ENCODE assay signal across 8 cellular contexts in genomic region chr16:84819644-84820304, GRCh38. TPM values are rescaled to one million over a fixed set of nuclear protein-coding genes. Genes with fewer than 3 reads are reported as not detected.
A peak's percentile ranks its signal among the peaks of the same experiment; 100 is the strongest.
DNase-seq lines count a peak whose midpoint lies in the region; FAIRE-seq and TF ChIP-seq lines count a peak whose summit lies in the region.

CRISPLD2 (plus strand) TSS chr16:84819985; CDS start chr16:84838496, 18,511 bp downstream.

- peak within 1 kb of the TSS; percentile 61 for H3K27ac Mint-ChIP-seq in chondrocyte (ENCODE audit: unreplicated experiment)

- no peaks in the 10 kb centered on the region for H3K36me3 ChIP-seq in kidney (ENCODE audit: control insufficient read depth in 1 of 2, insufficient read depth in 2 of 2, low read length in 2 of 2)

- H3K27me3 Mint-ChIP-seq in chondrocyte (ENCODE audit: low read depth) = peaks cover 7% of the 10 kb centered on the region

- H3K4me3 Mint-ChIP-seq in chondrocyte (ENCODE audit: unreplicated experiment) = peak within 1 kb of the TSS; percentile 81

- no peak for FAIRE-seq in kidney (lab: Jason Lieb, UNC)

- peak within 1 kb of the TSS; percentile 65 to 77 for H3K27ac ChIP-seq in kidney (ENCODE audit: low read depth in 2 of 2, low read length in 2 of 2)

- H3K36me3 Mint-ChIP-seq in chondrocyte (ENCODE audit: low read depth) = no peaks in the 10 kb centered on the region

- peak within 1 kb of the TSS in 1 of 2 donors; percentile 75 for H3K9ac ChIP-seq in kidney (ENCODE audit: low read length in 2 of 2)

- H3K4me3 ChIP-seq in kidney (ENCODE audit: low read length in 2 of 2) = peak within 1 kb of the TSS; percentile 43 to 78

- intact Hi-C loops in kidney (cut with DNase I) = no loop called here

- TF ChIP-seq CTCF in chondrocyte (IDR thresholded peaks at IDR 0.05) (peak; percentile 19), kidney (IDR thresholded peaks at IDR 0.05; ENCODE audit: borderline replicate concordance, extremely low read depth, insufficient read depth) (no peak)

- H3K4me1 ChIP-seq in kidney (ENCODE audit: control insufficient read depth in 1 of 2, insufficient read depth in 1 of 2, low read depth in 1 of 2, low read length in 2 of 2) = peaks cover 5 to 6% of the 10 kb centered on the region in 2 donors

- no peaks in the 10 kb centered on the region for H3K9me3 ChIP-seq in kidney (ENCODE audit: control insufficient read depth in 1 of 2, low read length in 2 of 2)

- peaks cover 19% of the 10 kb centered on the region for H3K4me1 Mint-ChIP-seq in chondrocyte (ENCODE audit: low read depth)

- no peaks in the 10 kb centered on the region for H3K9me3 Mint-ChIP-seq in chondrocyte (ENCODE audit: low read depth)

- peak; percentile 97 for DNase-seq in AG08396 (ENCODE audit: low spot score)
- DNase-seq in HCEC 1CT = peak; percentile 87
- peak; percentile 62 for DNase-seq in NCI-H345 treated with DMSO at 0.1 percent for 48 hours (lab: John Stamatoyannopoulos, UW; ENCODE audit: unreplicated experiment)
- peak; percentile 92 for DNase-seq in activated CD4-positive, alpha-beta T cell treated with anti-CD3 and anti-CD28 coated beads for 48 hours
- no peak for DNase-seq in chondrocyte (ENCODE audit: low spot score)
- DNase-seq in kidney = peak; percentile 97
- peak; percentile 75 to 87 for DNase-seq in stimulated activated CD4-positive, alpha-beta T cell treated with anti-CD3 and anti-CD28 coated beads, Interleukin-12 subunit alpha, Interleukin-12 subunit beta, amount 100 ng/mL, for 24 hours (ENCODE audit: low read depth in 2 of 2)
- DNase-seq in cerebellar nuclear complex (lab: John Stamatoyannopoulos, UW) = no peak

RNA-seq across cellular contexts. Expression of gene CRISPLD2, which starts in this region (rescaled TPM):
- total RNA-seq in chondrocyte (1.7 to 12.1 TPM (median 11.7 TPM) in 3 replicates), kidney (108 TPM)
- polyA plus RNA-seq in kidney (ENCODE audit: insufficient read depth, low read depth, low replicate concordance) = 4.8 TPM

Comparison
In these comparisons a context has a peak if more than half of its experiments do, and no peak if none do; other contexts are left out.
1. DNase-seq: peak in AG08396 (single experiment), HCEC 1CT (single experiment), NCI-H345 treated with DMSO at 0.1 percent for 48 hours (single experiment), activated CD4-positive, alpha-beta T cell treated with anti-CD3 and anti-CD28 coated beads for 48 hours (single experiment), kidney (single experiment) and stimulated activated CD4-positive, alpha-beta T cell treated with anti-CD3 and anti-CD28 coated beads, Interleukin-12 subunit alpha, Interleukin-12 subunit beta, amount 100 ng/mL, for 24 hours (2 of 2); none in chondrocyte (single experiment) and cerebellar nuclear complex (0 of 2).